Comparison of ENCODE assay signal across 9 cellular contexts in genomic region chr4:168879178-168879577, GRCh38.
DNase-seq lines count a peak whose midpoint lies in the region; ATAC-seq, FAIRE-seq and TF ChIP-seq lines count a peak whose summit lies in the region.
"Had no signal": no experiment of that assay in that cellular context is flagged by ENCODE, and none has a peak within 500 bp of the region (broad histone marks: within the 10 kb centered on the region; RNA-seq: fewer than 3 reads in every experiment).

No MANE protein-coding gene starts in this region.

- ATAC-seq in HG02642 (IDR thresholded peaks at IDR 0.05; ENCODE audit: poor library complexity, unreplicated experiment) (peak; percentile 33), right lobe of liver (no peak)

- FAIRE-seq in GM12892 (lab: Jason Lieb, UNC) = peak; percentile 82

- H3K4me1 Mint-ChIP-seq in neural crest cell = peaks cover 59% of the 10 kb centered on the region

- H3K27ac Mint-ChIP-seq in neural crest cell (ENCODE audit: unreplicated experiment) = no peak overlapping the region

- H3K27me3 ChIP-seq in right lobe of liver = no peaks in the 10 kb centered on the region

- peak overlapping the region in 1 of 3 donors; percentile 12 for H3K27ac ChIP-seq in right lobe of liver

- H3K36me3 ChIP-seq in right lobe of liver = no peaks in the 10 kb centered on the region

- no peak for TF ChIP-seq CTCF in WI38 (IDR thresholded peaks at IDR 0.05; ENCODE audit: low read depth, low read length)
- TF ChIP-seq CTCF in neural crest cell (conservative IDR thresholded peaks at IDR 0.05) = no peak
- TF ChIP-seq CTCF in right lobe of liver (IDR thresholded peaks at IDR 0.05) = no peak

- peaks cover 8% of the 10 kb centered on the region for H3K27me3 Mint-ChIP-seq in neural crest cell (ENCODE audit: low read depth)

- intact Hi-C loops in right lobe of liver (cut with DNase I) = no loop called here

- TF ChIP-seq POLR2A in GM12892 (IDR thresholded peaks at IDR 0.05; ENCODE audit: low read depth, low read length) = no peak
- TF ChIP-seq POLR2A in right lobe of liver (IDR thresholded peaks at IDR 0.05) = no peak

- H3K9me3 Mint-ChIP-seq in neural crest cell = no peaks in the 10 kb centered on the region

- H3K36me3 Mint-ChIP-seq in neural crest cell (ENCODE audit: low read depth) = peaks cover 18% of the 10 kb centered on the region

- peaks cover 0 to 38% (median 6%) of the 10 kb centered on the region in 4 donors for H3K4me1 ChIP-seq in right lobe of liver

- peak overlapping the region; percentile 89 for H3K4me3 Mint-ChIP-seq in neural crest cell

- H3K9me3 ChIP-seq in right lobe of liver = no peaks in the 10 kb centered on the region

- H3K4me3 ChIP-seq in WI38 (ENCODE audit: low read depth, low read length) (peak overlapping the region; percentile 50), right lobe of liver (no peak overlapping the region)

- DNase-seq in GM12892 (ENCODE audit: insufficient read length) (no peak), neural crest cell (ENCODE audit: low read depth, low spot score) (no peak), right lobe of liver (no peak), RKO (ENCODE audit: low spot score) (no peak), NCI-H1092 treated with DMSO at 0.1 percent for 48 hours (lab: John Stamatoyannopoulos, UW) (no peak), NCI-H1436 (lab: John Stamatoyannopoulos, UW) (no peak)
- DNase-seq: central memory CD4-positive, alpha-beta T cell had no signal
